ENCODE assay signal across 1 cellular context in the genomic region with DNA sequence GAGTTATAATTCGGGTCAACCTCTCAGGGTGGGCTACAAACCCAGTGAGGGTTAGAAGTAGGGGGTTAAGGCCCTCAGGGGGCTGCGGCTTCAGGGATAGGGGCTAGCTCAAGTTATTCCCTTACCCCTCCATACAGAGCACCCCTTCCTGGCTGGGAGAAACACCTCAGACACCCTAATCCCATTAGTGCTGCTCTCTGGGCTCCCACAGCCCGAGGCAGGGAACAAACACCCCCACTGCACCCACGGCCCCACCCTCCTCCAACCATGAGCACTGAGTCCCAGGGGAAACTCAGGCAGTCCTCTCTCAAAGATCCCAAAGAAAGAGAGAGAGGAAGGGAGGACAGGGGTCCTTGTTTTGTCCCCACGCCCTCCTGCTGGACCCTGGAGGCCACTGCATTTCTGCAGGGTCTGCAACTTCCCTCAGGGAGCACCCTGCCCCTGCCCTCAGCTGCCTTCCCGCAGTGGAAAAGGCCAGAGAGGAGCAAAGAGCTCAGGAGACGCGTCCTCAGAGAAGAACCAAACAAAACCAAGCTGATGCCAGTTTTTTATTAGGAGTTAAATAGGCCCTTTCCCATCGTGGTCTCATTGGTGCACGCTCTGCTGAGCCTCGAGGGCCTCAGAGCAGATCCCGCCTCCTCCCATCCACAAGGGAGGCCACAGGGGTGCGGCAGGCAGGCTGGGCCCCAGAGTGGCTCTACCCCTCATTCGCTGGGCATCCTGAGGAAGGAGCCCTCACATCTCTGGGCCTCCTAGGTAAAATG.
TF ChIP-seq lines count a peak whose summit lies in the region.

No MANE protein-coding gene starts in this region.

TF ChIP-seq in K562, 482 proteins besides CTCF, POLR2A, EP300 and RAD21:
- TF ChIP-seq ZNF766 (CRISPR knock-in tag; conservative IDR thresholded peaks at IDR 0.05), result no peak
- no peak for TF ChIP-seq MECOM (CRISPR knock-in tag; IDR thresholded peaks at IDR 0.05)
- no peak for TF ChIP-seq SMAD2 (IDR thresholded peaks at IDR 0.05; ENCODE audit: low read depth, low read length)
- TF ChIP-seq ZNF699 (CRISPR knock-in tag; IDR thresholded peaks at IDR 0.05; ENCODE audit: insufficient replicate concordance), result no peak
- no peak for TF ChIP-seq HIVEP1 (CRISPR knock-in tag; IDR thresholded peaks at IDR 0.05)
- no peak for TF ChIP-seq MCM5 (IDR thresholded peaks at IDR 0.05; ENCODE audit: low read depth)
- TF ChIP-seq JUNB (CRISPR knock-in tag; conservative IDR thresholded peaks at IDR 0.05), result no peak
